8 cellular contexts compared by ENCODE assay signal in the genomic region with DNA sequence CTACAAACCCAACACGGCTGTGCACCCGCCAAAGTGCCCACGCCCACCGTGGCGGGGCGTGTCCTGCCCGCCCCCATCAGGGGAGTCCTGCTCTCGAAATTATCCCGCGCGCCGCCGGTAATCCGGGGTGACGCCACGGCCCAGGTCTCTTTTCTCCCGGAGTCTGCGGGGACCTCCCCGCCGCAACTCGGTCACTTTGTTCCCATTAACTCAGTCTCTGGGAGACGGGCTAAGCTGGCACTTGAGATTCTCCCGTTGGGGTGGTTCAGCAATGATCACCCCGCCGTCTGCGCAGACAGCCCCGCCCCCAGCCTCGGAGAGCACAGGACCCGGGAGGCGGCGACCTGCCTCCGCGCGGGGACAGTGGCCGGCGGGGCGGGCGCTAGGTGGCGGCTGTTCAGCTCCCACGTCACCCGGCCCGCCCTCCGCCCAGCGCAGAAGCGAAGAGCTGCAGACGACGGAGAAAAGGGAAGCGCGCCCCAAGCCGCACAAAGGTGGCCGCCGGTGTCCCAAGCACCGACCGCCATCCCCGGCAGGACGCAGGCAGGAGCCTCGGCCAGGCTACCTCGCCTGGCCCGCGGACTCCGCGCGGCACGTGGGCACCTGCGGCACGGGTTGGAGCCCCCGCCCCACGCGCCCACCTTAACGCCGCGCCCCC. TPM values are rescaled to one million over a fixed set of nuclear protein-coding genes. Genes with fewer than 3 reads are reported as not detected.
A peak's percentile ranks its signal among the peaks of the same experiment; 100 is the strongest.
DNase-seq lines count a peak whose midpoint lies in the region; ATAC-seq and TF ChIP-seq lines count a peak whose summit lies in the region.

No MANE protein-coding gene starts in this region.

- H3K4me3 Mint-ChIP-seq in nephron progenitor cell = peak overlapping the region; percentile 88
- H3K4me3 Mint-ChIP-seq in stimulated activated naive CD8-positive, alpha-beta T cell treated with anti-CD3 and anti-CD28 coated beads, Interleukin-15, amount 100 ng/mL, for 72 hours = peak overlapping the region; percentile 91 to 92

- no peaks in the 10 kb centered on the region for H4K20me1 ChIP-seq in OCI-LY3 (ENCODE audit: insufficient read depth, low read length)
- no peaks in the 10 kb centered on the region for H4K20me1 ChIP-seq in fibroblast of lung (ENCODE audit: control insufficient read depth, extremely low read depth, insufficient read depth, low read length)

- H3K4me3 ChIP-seq in OCI-LY3 (ENCODE audit: low read length) (peak overlapping the region; percentile 85), fibroblast of lung (replicated peaks in 1 of 4; ENCODE audit: control extremely low read depth in 1 of 4, insufficient read depth in 1 of 4, low read depth in 3 of 4, low read length in 4 of 4) (peak overlapping the region; percentile 48 to 62 (median 57))

- peak overlapping the region; percentile 92 for H3K9ac ChIP-seq in OCI-LY3 (ENCODE audit: low read length)
- no peak overlapping the region for H3K9ac ChIP-seq in fibroblast of lung (ENCODE audit: insufficient read depth, low read length)

- H2AFZ ChIP-seq in OCI-LY3 (ENCODE audit: low read depth, low read length) (peak overlapping the region; percentile 81), fibroblast of lung (ENCODE audit: low read length) (peak overlapping the region; percentile 33)

- H3K27me3 ChIP-seq in OCI-LY3 (ENCODE audit: low read depth, low read length) (no peaks in the 10 kb centered on the region), fibroblast of lung (ENCODE audit: control insufficient read depth, insufficient read depth, low read length) (peaks cover 56% of the 10 kb centered on the region)

- peaks cover 87% of the 10 kb centered on the region for H3K27me3 Mint-ChIP-seq in nephron progenitor cell (ENCODE audit: low read depth, poor library complexity)
- no peaks in the 10 kb centered on the region for H3K27me3 Mint-ChIP-seq in stimulated activated naive CD8-positive, alpha-beta T cell treated with anti-CD3 and anti-CD28 coated beads, Interleukin-15, amount 100 ng/mL, for 72 hours

- H3K9me3 Mint-ChIP-seq in nephron progenitor cell = no peaks in the 10 kb centered on the region
- peaks cover 0 to 4% of the 10 kb centered on the region in 2 donors for H3K9me3 Mint-ChIP-seq in stimulated activated naive CD8-positive, alpha-beta T cell treated with anti-CD3 and anti-CD28 coated beads, Interleukin-15, amount 100 ng/mL, for 72 hours

- ATAC-seq in GM19463 (IDR thresholded peaks at IDR 0.05; ENCODE audit: unreplicated experiment) (peak; percentile 74), HG03575 (IDR thresholded peaks at IDR 0.05; ENCODE audit: extremely low read depth, insufficient number of reproducible peaks, low FRiP score, unreplicated experiment) (peak; percentile 26)
- peak; percentile 94 for ATAC-seq in stimulated activated naive CD8-positive, alpha-beta T cell treated with anti-CD3 and anti-CD28 coated beads, Interleukin-15, amount 100 ng/mL, for 72 hours

- H3K36me3 Mint-ChIP-seq in nephron progenitor cell (ENCODE audit: low read depth) = no peaks in the 10 kb centered on the region

- H3K27ac ChIP-seq in OCI-LY3 (ENCODE audit: low read length) (peak overlapping the region; percentile 98), fibroblast of lung (ENCODE audit: insufficient read depth, low read length) (no peak overlapping the region)

- in situ Hi-C loops in Caki2 (cut with HindIII; ENCODE audit: low pct_unique_long_range_greater_than_20kb, low sequenced_read_pairs) = no loop called here

- DNase-seq in Caki2 (ENCODE audit: low read depth) (peak; percentile 71), activated T-cell treated with anti-CD3 and anti-CD28 coated beads for 48 hours (ENCODE audit: low read depth) (peak; percentile 86), fibroblast of lung (ENCODE audit: low read depth in 2 of 2) (peak in 1 of 2 donors; percentile 19), nephron progenitor cell (peak; percentile 92)
- DNase-seq in stimulated activated naive CD8-positive, alpha-beta T cell treated with anti-CD3 and anti-CD28 coated beads, Interleukin-15, amount 100 ng/mL, for 72 hours = peak; percentile 90 to 91

- TF ChIP-seq CTCF in OCI-LY3 (IDR thresholded peaks at IDR 0.05; ENCODE audit: low read depth, low read length) (peak; percentile 21; the same call in 1 of the 2 replicates), fibroblast of lung (conservative IDR thresholded peaks at IDR 0.05 in 1 of 2, IDR thresholded peaks at IDR 0.05 in 1 of 2; ENCODE audit: low read depth in 1 of 2, low read length in 2 of 2) (no peak), nephron progenitor cell (IDR thresholded peaks at IDR 0.05) (no peak)

- H3K79me2 ChIP-seq in OCI-LY3 (ENCODE audit: low read length) (no peaks in the 10 kb centered on the region), fibroblast of lung (ENCODE audit: control insufficient read depth, insufficient read depth, low read length) (no peaks in the 10 kb centered on the region)

- peaks cover 45% of the 10 kb centered on the region for H3K4me1 ChIP-seq in OCI-LY3 (ENCODE audit: low read length)
- H3K4me1 ChIP-seq in fibroblast of lung (ENCODE audit: control insufficient read depth, extremely low read depth, insufficient read depth, low read length) = peaks cover 4% of the 10 kb centered on the region

- H3K4me1 Mint-ChIP-seq in nephron progenitor cell = peaks cover 12% of the 10 kb centered on the region
- H3K4me1 Mint-ChIP-seq in stimulated activated naive CD8-positive, alpha-beta T cell treated with anti-CD3 and anti-CD28 coated beads, Interleukin-15, amount 100 ng/mL, for 72 hours = peaks cover 45% of the 10 kb centered on the region

- no peaks in the 10 kb centered on the region for H3K36me3 ChIP-seq in OCI-LY3 (replicated peaks; ENCODE audit: low read depth, low read length)
- H3K36me3 ChIP-seq in fibroblast of lung (ENCODE audit: control insufficient read depth, insufficient read depth, low read length) = no peaks in the 10 kb centered on the region

- peak overlapping the region; percentile 97 for H3K4me2 ChIP-seq in OCI-LY3 (ENCODE audit: low read length)
- peak overlapping the region; percentile 86 for H3K4me2 ChIP-seq in fibroblast of lung (ENCODE audit: extremely low read depth, insufficient read depth, low read length)

- H3K9me3 ChIP-seq in OCI-LY3 (ENCODE audit: insufficient read depth, low read length) (no peaks in the 10 kb centered on the region), fibroblast of lung (ENCODE audit: control insufficient read depth, insufficient read depth, low read depth, low read length) (no peaks in the 10 kb centered on the region)

- H3K27ac Mint-ChIP-seq in nephron progenitor cell = no peak overlapping the region
- H3K27ac Mint-ChIP-seq in stimulated activated naive CD8-positive, alpha-beta T cell treated with anti-CD3 and anti-CD28 coated beads, Interleukin-15, amount 100 ng/mL, for 72 hours = peak overlapping the region; percentile 88 to 89

RNA-seq across cellular contexts. Expression of gene SF3B5, which starts 31.5 kb away (rescaled TPM):
- total RNA-seq in Caki2 (2014; rRNA removed; shearing (Covaris generic); ENCODE audit: low replicate concordance) = 156 and 187 TPM in 2 replicates
- total RNA-seq in fibroblast of lung = 75.1 and 84.7 TPM in 2 replicates
- polyA plus RNA-seq in fibroblast of lung = 148 and 205 TPM in 2 replicates
- polyA plus RNA-seq in fibroblast of lung (2012) = 176 and 246 TPM in 2 replicates
- polyA minus RNA-seq in fibroblast of lung (ENCODE audit: low replicate concordance) = 264 and 270 TPM in 2 replicates

RNA-seq across cellular contexts. Expression of gene PLAGL1, which starts 55.8 kb away (rescaled TPM):
- 6.0 and 13.4 TPM in 2 replicates for total RNA-seq in Caki2 (2014; rRNA removed; shearing (Covaris generic); ENCODE audit: low replicate concordance)
- 8.0 and 11.4 TPM in 2 replicates for total RNA-seq in fibroblast of lung
- 24.2 and 25.0 TPM in 2 replicates for polyA plus RNA-seq in fibroblast of lung
- polyA plus RNA-seq in fibroblast of lung (2012) = 19.1 and 19.5 TPM in 2 replicates
- polyA minus RNA-seq in fibroblast of lung (ENCODE audit: low replicate concordance) = 19.7 and 52.2 TPM in 2 replicates

Comparison
In these comparisons a context has a peak if more than half of its experiments do, and no peak if none do; other contexts are left out.
1. ATAC-seq: peak in every context shown above with its lines; median percentile 94 in stimulated activated naive CD8-positive, alpha-beta T cell treated with anti-CD3 and anti-CD28 coated beads, Interleukin-15, amount 100 ng/mL, for 72 hours; 74 in GM19463; 26 in HG03575.